1 cellular context compared by ENCODE assay signal in the genomic region with DNA sequence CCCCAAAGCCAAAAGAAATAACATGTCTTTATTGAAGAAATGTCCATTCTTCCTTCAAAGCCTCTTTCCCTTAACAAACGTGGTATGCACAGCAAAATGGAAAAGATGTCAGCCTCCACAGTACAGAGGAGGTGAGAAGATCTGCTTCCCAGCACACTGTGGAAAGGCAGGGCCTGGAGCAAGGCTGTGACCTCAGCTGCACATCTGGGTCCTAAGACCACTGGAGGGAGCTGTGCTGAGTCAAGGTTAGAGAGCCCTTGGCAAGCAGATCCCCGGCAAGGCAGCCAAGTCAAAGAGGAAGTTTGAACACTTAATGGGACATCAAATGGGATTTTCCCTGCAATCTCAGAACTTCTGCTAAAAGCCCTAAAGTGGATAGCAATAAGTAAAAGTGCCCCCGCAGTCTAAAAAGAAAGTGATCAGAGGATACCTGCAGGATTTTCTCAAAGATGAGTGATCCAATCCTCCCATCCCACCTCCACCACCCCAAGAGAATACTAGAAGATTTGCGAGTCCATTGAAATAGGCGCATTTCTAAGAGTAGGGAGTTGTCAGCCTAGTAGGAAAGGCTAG.
TF ChIP-seq lines count a peak whose summit lies in the region.

No MANE protein-coding gene starts in this region.

TF ChIP-seq in H1, 55 proteins besides CTCF, POLR2A, EP300 and RAD21:
- no peak for TF ChIP-seq SIN3A (conservative IDR thresholded peaks at IDR 0.05 in 1 of 2, IDR thresholded peaks at IDR 0.05 in 1 of 2; ENCODE audit: low read depth in 1 of 2, low read length in 2 of 2)
- peak; percentile 85 for TF ChIP-seq BACH1 (IDR thresholded peaks at IDR 0.05; ENCODE audit: low read length)
